29 cellular contexts compared by ENCODE assay signal in genomic region chrX:6299724-6300123, GRCh38.
"Had no signal": no experiment of that assay in that cellular context is flagged by ENCODE, and none has a peak within 500 bp of the region (broad histone marks: within the 10 kb centered on the region; RNA-seq: fewer than 3 reads in every experiment).

No MANE protein-coding gene starts in this region.

- FAIRE-seq: islet of Langerhans, kidney, pancreas, urothelium cell line had no signal

- H3K9me3 Mint-ChIP-seq: naive thymus-derived CD8-positive, alpha-beta T cell; nephron; stimulated activated naive CD8-positive, alpha-beta T cell treated with anti-CD3 and anti-CD28 coated beads, Interleukin-15, Interleukin-2, amounts not matched to agents 100 ng/mL and 50 ng/mL, for 24 hours had no signal

- ATAC-seq: left colon; left lung; lower lobe of right lung; naive thymus-derived CD8-positive, alpha-beta T cell; pancreas; right cardiac atrium; sciatic nerve; stimulated activated naive B cell treated with anti-CD40 and anti-IgM and Interleukin-4, amounts not matched to agents 10 μg/mL and 1 μg/mL and 100 μg/mL, for 72 hours; upper lobe of right lung had no signal

- H3K4me1 ChIP-seq: left lung, lower lobe of right lung, pancreas, prostate gland, suprapubic skin, tibial artery, upper lobe of right lung had no signal

- H3K36me3 Mint-ChIP-seq: immature natural killer cell; naive thymus-derived CD8-positive, alpha-beta T cell; stimulated activated naive B cell treated with anti-CD40 and anti-IgM and Interleukin-4, amounts not matched to agents 10 μg/mL and 1 μg/mL and 100 μg/mL, for 72 hours had no signal

- H3K4me1 Mint-ChIP-seq: immature natural killer cell; nephron; neural crest cell; stimulated activated naive B cell treated with anti-CD40 and anti-IgM and Interleukin-4, amounts not matched to agents 10 μg/mL and 1 μg/mL and 100 μg/mL, for 72 hours had no signal

- H3K27me3 ChIP-seq: left lung, suprapubic skin, tibial artery, upper lobe of right lung had no signal

- H3K4me3 Mint-ChIP-seq: immature natural killer cell; naive thymus-derived CD8-positive, alpha-beta T cell; nephron; neural crest cell; stimulated activated naive B cell treated with anti-CD40 and anti-IgM and Interleukin-4, amounts not matched to agents 10 μg/mL and 1 μg/mL and 100 μg/mL, for 72 hours; stimulated activated naive CD8-positive, alpha-beta T cell treated with anti-CD3 and anti-CD28 coated beads, Interleukin-15, Interleukin-2, amounts not matched to agents 100 ng/mL and 50 ng/mL, for 24 hours had no signal

- H3K4me3 ChIP-seq: left lung, lower lobe of right lung, pancreas, prostate gland, skin epidermis, suprapubic skin, thoracic aorta, tibial artery, upper lobe of right lung had no signal

- DNase-seq: immature natural killer cell; kidney; left colon; left lung; lower lobe of right lung; mesenchymal stem cell; naive thymus-derived CD8-positive, alpha-beta T cell; nucleus accumbens; pancreas; posterior cingulate gyrus; retina; right cardiac atrium; stimulated activated CD4-positive, alpha-beta T cell treated with anti-CD3 and anti-CD28 coated beads, Interleukin-12 subunit alpha, Interleukin-12 subunit beta, amount 100 ng/mL, for 4 hours; stimulated activated CD4-positive, alpha-beta T cell treated with anti-CD3 and anti-CD28 coated beads, Interleukin-15, amount 100 ng/mL, for 24 hours; stimulated activated CD4-positive, alpha-beta T cell treated with anti-CD3 and anti-CD28 coated beads, Interleukin-2, amount 100 ng/mL, for 24 hours; stimulated activated CD4-positive, alpha-beta T cell treated with anti-CD3 and anti-CD28 coated beads, Interleukin-4, amount 100 ng/mL, for 1 hour; stimulated activated naive B cell treated with anti-CD40 and anti-IgM and Interleukin-4, amounts not matched to agents 10 μg/mL and 1 μg/mL and 100 μg/mL, for 72 hours; tibial artery; upper lobe of right lung had no signal

- H3K27ac Mint-ChIP-seq: immature natural killer cell; naive thymus-derived CD8-positive, alpha-beta T cell; nephron; stimulated activated naive B cell treated with anti-CD40 and anti-IgM and Interleukin-4, amounts not matched to agents 10 μg/mL and 1 μg/mL and 100 μg/mL, for 72 hours; stimulated activated naive CD8-positive, alpha-beta T cell treated with anti-CD3 and anti-CD28 coated beads, Interleukin-15, Interleukin-2, amounts not matched to agents 100 ng/mL and 50 ng/mL, for 24 hours had no signal

- H3K27me3 Mint-ChIP-seq: stimulated activated naive CD8-positive, alpha-beta T cell treated with anti-CD3 and anti-CD28 coated beads, Interleukin-15, Interleukin-2, amounts not matched to agents 100 ng/mL and 50 ng/mL, for 24 hours had no signal

- H3K27ac ChIP-seq: left lung, lower lobe of right lung, pancreas, prostate gland, skin epidermis, suprapubic skin, thoracic aorta, tibial artery, upper lobe of right lung had no signal

- H3K9me3 ChIP-seq: left lung, lower lobe of right lung, pancreas, prostate gland, suprapubic skin, thoracic aorta, tibial artery, upper lobe of right lung had no signal

- H3K36me3 ChIP-seq: left lung, lower lobe of right lung, pancreas, prostate gland, suprapubic skin, thoracic aorta, tibial artery, upper lobe of right lung had no signal
